8 cellular contexts compared by ENCODE assay signal in the genomic region with DNA sequence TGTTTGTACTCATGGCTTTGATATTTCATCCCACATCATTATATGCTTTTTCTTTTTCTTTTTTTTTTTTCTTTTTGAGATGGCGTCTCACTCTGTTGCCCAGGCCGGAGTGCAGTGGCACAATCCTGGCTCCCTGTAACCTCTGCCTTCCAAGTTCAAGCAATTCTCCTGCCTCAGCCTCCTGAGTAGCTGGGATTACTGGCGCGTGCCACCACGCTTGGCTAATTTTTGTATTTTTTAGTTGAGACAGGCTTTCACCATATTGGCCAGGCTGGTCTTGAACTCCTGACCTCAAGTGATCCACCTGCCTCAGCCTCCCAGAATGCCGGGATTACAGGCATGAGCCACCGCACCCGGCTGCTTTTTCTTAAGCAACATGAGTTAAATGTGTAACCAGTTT. TPM values are rescaled to one million over a fixed set of nuclear protein-coding genes. Genes with fewer than 3 reads are reported as not detected.
DNase-seq lines count a peak whose midpoint lies in the region; ATAC-seq and TF ChIP-seq lines count a peak whose summit lies in the region.
"Not testable (repeated sequence)": the region's sequence is repeated elsewhere in the genome, so short reads cannot be mapped to it uniquely, and the experiment has no call there.

No MANE protein-coding gene starts in this region.

- in situ Hi-C loops in IMR-90 (cut with MboI; ENCODE audit: low sequenced_read_pairs), result not testable (repeated sequence)

- H3K18ac ChIP-seq in IMR-90 (ENCODE audit: low read depth, low read length); trophoblast cell (ENCODE audit: low read length): not testable (repeated sequence)

- H2BK120ac ChIP-seq in IMR-90 (ENCODE audit: low read depth, low read length); trophoblast cell (ENCODE audit: insufficient read depth, low read length, poor library complexity): not testable (repeated sequence)

- peaks cover 70% of the 10 kb centered on the region for H4K20me1 ChIP-seq in IMR-90 (ENCODE audit: insufficient read depth, low read length)

- not testable (repeated sequence) for H3K4ac ChIP-seq in IMR-90 (ENCODE audit: low read depth, low read length)
- peak overlapping the region; percentile 49 for H3K4ac ChIP-seq in trophoblast cell (ENCODE audit: low read depth, low read length)

- not testable (repeated sequence) for H2AK5ac ChIP-seq in IMR-90 (ENCODE audit: low read depth, low read length); trophoblast cell (ENCODE audit: low read length)

- not testable (repeated sequence) for H3K9me1 ChIP-seq in IMR-90 (ENCODE audit: insufficient read depth, low read length)

- not testable (repeated sequence) for H3K9ac ChIP-seq in IMR-90 (ENCODE audit: low read depth, low read length); trophoblast cell (ENCODE audit: low read length)

- not testable (repeated sequence) for H2AFZ ChIP-seq in IMR-90 (replicated peaks; ENCODE audit: low read length, poor library complexity); trophoblast cell (ENCODE audit: insufficient read depth, low read length, poor library complexity)

- H3K27ac ChIP-seq in CD4-positive, alpha-beta memory T cell (ENCODE audit: low read depth, low read length), result peak overlapping the region; percentile 18
- H3K27ac ChIP-seq in IMR-90 (ENCODE audit: insufficient read depth, low read length); trophoblast cell (ENCODE audit: low read depth, low read length): not testable (repeated sequence)
- peak overlapping the region in 2 of 3 donors; percentile 8 to 96 for H3K27ac ChIP-seq in thyroid gland

- H3K4me1 ChIP-seq in CD4-positive, alpha-beta memory T cell (ENCODE audit: insufficient read depth, low read length), result peaks cover 80% of the 10 kb centered on the region
- not testable (repeated sequence) for H3K4me1 ChIP-seq in IMR-90 (ENCODE audit: control insufficient read depth, insufficient read depth, low read length)
- H3K4me1 ChIP-seq in trophoblast cell (ENCODE audit: control insufficient read depth in 1 of 2, insufficient read depth in 2 of 2, low read length in 2 of 2) (peaks cover 7 to 14% of the 10 kb centered on the region in 2 experiments), thyroid gland (peaks cover 71 to 74% of the 10 kb centered on the region in 2 donors)

- H3K4me3 Mint-ChIP-seq in CD4-positive, alpha-beta memory T cell, result peak overlapping the region; percentile 31 to 82 (median 75)
- peak overlapping the region; percentile 65 for H3K4me3 Mint-ChIP-seq in T-helper 17 cell
- peak overlapping the region; percentile 77 for H3K4me3 Mint-ChIP-seq in activated naive CD4-positive, alpha-beta T cell treated with anti-CD3 and anti-CD28 coated beads, Interleukin-2, amount 50 U/mL, for 24 hours
- peak overlapping the region; percentile 69 to 95 for H3K4me3 Mint-ChIP-seq in effector memory CD8-positive, alpha-beta T cell

- peak overlapping the region; percentile 30; the same call in 1 of the 2 replicates for H3K4me2 ChIP-seq in IMR-90 (ENCODE audit: low read depth, low read length)
- H3K4me2 ChIP-seq in trophoblast cell (ENCODE audit: low read length), result not testable (repeated sequence)

- not testable (repeated sequence) for H2BK12ac ChIP-seq in trophoblast cell (ENCODE audit: low read length)

- H3K23ac ChIP-seq in IMR-90 (ENCODE audit: low read depth, low read length); trophoblast cell (ENCODE audit: low read length): not testable (repeated sequence)

- H3K36me3 Mint-ChIP-seq in CD4-positive, alpha-beta memory T cell, result peaks cover 14 to 31% of the 10 kb centered on the region in 2 donors
- not testable (repeated sequence) for H3K36me3 Mint-ChIP-seq in T-helper 17 cell (ENCODE audit: low read depth)
- H3K36me3 Mint-ChIP-seq in activated naive CD4-positive, alpha-beta T cell treated with anti-CD3 and anti-CD28 coated beads, Interleukin-2, amount 50 U/mL, for 24 hours, result peaks cover 12% of the 10 kb centered on the region
- H3K36me3 Mint-ChIP-seq in effector memory CD8-positive, alpha-beta T cell (ENCODE audit: insufficient read depth), result peaks cover 53% of the 10 kb centered on the region

- not testable (repeated sequence) for TF ChIP-seq RAD21 in IMR-90 (IDR thresholded peaks at IDR 0.05; ENCODE audit: low read length)

- not testable (repeated sequence) for H4K91ac ChIP-seq in IMR-90 (ENCODE audit: insufficient read depth, low read depth, low read length); trophoblast cell (ENCODE audit: low read depth, low read length)

- CTCF ChIA-PET in CD4-positive, alpha-beta memory T cell (lab: Charles Lee; ENCODE audit: partially characterized antibody), result not testable (repeated sequence)
- CTCF ChIA-PET in IMR-90 (lab: Yijun Ruan, JAX), result interaction anchor here (0.6 to 1.1 kb wide), 2 partner anchors 15 to 62 kb away, joined by 3 read pairs; no protein-coding TSS in a partner anchor

- H2BK20ac ChIP-seq in IMR-90 (ENCODE audit: low read depth, low read length), result not testable (repeated sequence)

- H3K4me3 ChIP-seq in CD4-positive, alpha-beta memory T cell (ENCODE audit: low read length in 2 of 2); IMR-90 (ENCODE audit: insufficient read depth, low read depth, low read length); trophoblast cell (ENCODE audit: low read depth, low read length); thyroid gland (replicated peaks in 1 of 3): not testable (repeated sequence)

- not testable (repeated sequence) for H3K56ac ChIP-seq in IMR-90 (ENCODE audit: extremely low read depth, insufficient read depth, low read length)

- no CpG with 5 or more reads among the region's 8 CpGs for WGBS in IMR-90 (ENCODE audit: extremely low coverage in 2 of 2, insufficient read length in 1 of 2), 2 experiments
- no CpG with 5 or more reads among the region's 8 CpGs for WGBS in trophoblast cell (ENCODE audit: extremely low coverage, insufficient coverage, insufficient read length)
- WGBS in thyroid gland, 2 donors, result 56 to 76% methylated on average over 8 of the region's 8 CpGs

- H2BK5ac ChIP-seq in IMR-90 (ENCODE audit: low read depth, low read length, poor library complexity, severe bottlenecking); trophoblast cell (ENCODE audit: low read depth, low read length, poor library complexity): not testable (repeated sequence)

- not testable (repeated sequence) for H3K9me3 ChIP-seq in CD4-positive, alpha-beta memory T cell (ENCODE audit: control insufficient read depth in 1 of 2, low read length in 2 of 2); IMR-90 (ENCODE audit: control insufficient read depth, insufficient read depth, low read length); T-helper 17 cell (ENCODE audit: control insufficient read depth, low read length, poor library complexity, severe bottlenecking); trophoblast cell (ENCODE audit: insufficient read depth, low read depth, low read length); thyroid gland

- not testable (repeated sequence) for TF ChIP-seq CTCF in IMR-90 (conservative IDR thresholded peaks at IDR 0.05; ENCODE audit: low read depth, low read length); thyroid gland (IDR thresholded peaks at IDR 0.05)

- H3K4me1 Mint-ChIP-seq in CD4-positive, alpha-beta memory T cell, result peaks cover 36 to 83% (median 60%) of the 10 kb centered on the region in 4 donors
- peaks cover 54% of the 10 kb centered on the region for H3K4me1 Mint-ChIP-seq in T-helper 17 cell
- peaks cover 69% of the 10 kb centered on the region for H3K4me1 Mint-ChIP-seq in activated naive CD4-positive, alpha-beta T cell treated with anti-CD3 and anti-CD28 coated beads, Interleukin-2, amount 50 U/mL, for 24 hours
- H3K4me1 Mint-ChIP-seq in effector memory CD8-positive, alpha-beta T cell (ENCODE audit: low read depth in 2 of 2), result peaks cover 43 to 60% of the 10 kb centered on the region in 2 donors

- not testable (repeated sequence) for H4K8ac ChIP-seq in IMR-90 (ENCODE audit: low read depth in 2 of 2, low read length in 2 of 2); trophoblast cell (ENCODE audit: low read depth, low read length)

- POLR2A ChIA-PET in CD4-positive, alpha-beta memory T cell (lab: Charles Lee; ENCODE audit: partially characterized antibody), result interaction anchor here (1.2 to 2.8 kb wide), 2 partner anchors 19 to 51 kb away, joined by 4 to 8 read pairs; no protein-coding TSS in a partner anchor
- POLR2A ChIA-PET in IMR-90 (lab: Charles Lee; ENCODE audit: unreplicated experiment), result not testable (repeated sequence)

- H3K27ac Mint-ChIP-seq in CD4-positive, alpha-beta memory T cell, result peak overlapping the region in 5 of 7 donors; percentile 4 to 95 (median 72)
- H3K27ac Mint-ChIP-seq in T-helper 17 cell, result peak overlapping the region; percentile 98
- H3K27ac Mint-ChIP-seq in activated naive CD4-positive, alpha-beta T cell treated with anti-CD3 and anti-CD28 coated beads, Interleukin-2, amount 50 U/mL, for 24 hours, result not testable (repeated sequence)
- peak overlapping the region; percentile 90 to 91 for H3K27ac Mint-ChIP-seq in effector memory CD8-positive, alpha-beta T cell

- H4K12ac ChIP-seq in trophoblast cell (ENCODE audit: low read depth, low read length), result not testable (repeated sequence)

- not testable (repeated sequence) for TF ChIP-seq POLR2A in IMR-90 (IDR thresholded peaks at IDR 0.05; ENCODE audit: low read depth, low read length); thyroid gland (IDR thresholded peaks at IDR 0.05)

- not testable (repeated sequence) for H3K36me3 ChIP-seq in CD4-positive, alpha-beta memory T cell (ENCODE audit: insufficient read depth, low read length); IMR-90 (ENCODE audit: control insufficient read depth, insufficient read depth, low read length); trophoblast cell (ENCODE audit: control insufficient read depth in 1 of 2, insufficient read depth in 2 of 2, low read length in 2 of 2); thyroid gland

- intact Hi-C loops in CD4-positive, alpha-beta memory T cell (cut with micrococcal nuclease), result loop anchor here (10.0 kb wide), 1 partner anchor 250 kb away; a partner anchor contains a TSS
- intact Hi-C loops in IMR-90 (cut with micrococcal nuclease) (loop anchor here (5.0 kb wide), 2 partner anchors 37 to 172 kb away; no protein-coding TSS in a partner anchor), thyroid gland (cut with DNase I) (loop anchor here (10.0 kb wide), 1 partner anchor 170 kb away; no protein-coding TSS in a partner anchor)

- ATAC-seq in IMR-90 (ENCODE audit: low read depth); T-helper 17 cell; effector memory CD8-positive, alpha-beta T cell (replicated peaks): not testable (repeated sequence)

- not testable (repeated sequence) for BruUV-seq in IMR-90 (replicated peaks; lab: Mats Ljungman, UMichigan)

- not testable (repeated sequence) for H2AK9ac ChIP-seq in IMR-90 (replicated peaks; ENCODE audit: low read depth, low read length, poor library complexity)

- H3K79me2 ChIP-seq in trophoblast cell (ENCODE audit: control insufficient read depth, insufficient read depth, low read length, poor library complexity), result peaks cover 32% of the 10 kb centered on the region

- H3K14ac ChIP-seq in IMR-90 (replicated peaks; ENCODE audit: low read depth, low read length); trophoblast cell (ENCODE audit: low read length): not testable (repeated sequence)

- H3K27me3 ChIP-seq in CD4-positive, alpha-beta memory T cell (ENCODE audit: insufficient read depth, low read length); IMR-90 (ENCODE audit: control insufficient read depth, insufficient read depth, low read length); trophoblast cell (ENCODE audit: insufficient read depth, low read length); thyroid gland: not testable (repeated sequence)

- not testable (repeated sequence) for DNase-seq in CD4-positive, alpha-beta memory T cell; IMR-90; T-helper 17 cell; effector memory CD8-positive, alpha-beta T cell; trophoblast cell; thyroid gland
- DNase-seq in kidney tubule cell (ENCODE audit: low spot score), result peak; percentile 58

- H2BK15ac ChIP-seq in IMR-90 (ENCODE audit: low read depth, low read length), result not testable (repeated sequence)

- H3K27me3 Mint-ChIP-seq in CD4-positive, alpha-beta memory T cell; T-helper 17 cell; activated naive CD4-positive, alpha-beta T cell treated with anti-CD3 and anti-CD28 coated beads, Interleukin-2, amount 50 U/mL, for 24 hours; effector memory CD8-positive, alpha-beta T cell: not testable (repeated sequence)

- not testable (repeated sequence) for H4K5ac ChIP-seq in IMR-90 (ENCODE audit: low read depth, low read length)

- H3K79me1 ChIP-seq in IMR-90 (ENCODE audit: low read depth in 1 of 2, low read length in 2 of 2) (peaks cover 0 to 38% of the 10 kb centered on the region in 2 experiments; a peak in 2 of 4 replicates), trophoblast cell (ENCODE audit: low read length) (peaks cover 19% of the 10 kb centered on the region)

- dilution Hi-C loops in IMR-90 (cut with HindIII; ENCODE audit: low sequenced_read_pairs, unreplicated experiment), result not testable (repeated sequence)

- not testable (repeated sequence) for H3K9me3 Mint-ChIP-seq in CD4-positive, alpha-beta memory T cell; activated naive CD4-positive, alpha-beta T cell treated with anti-CD3 and anti-CD28 coated beads, Interleukin-2, amount 50 U/mL, for 24 hours; effector memory CD8-positive, alpha-beta T cell

RNA-seq across cellular contexts. Expression of a gene that starts 2.9 kb away (rescaled TPM):
- total RNA-seq in CD4-positive, alpha-beta memory T cell, result 100 to 1,000 TPM; 158 to 168 TPM
- 100 to 1,000 TPM; 172 to 176 TPM for polyA plus RNA-seq in CD4-positive, alpha-beta memory T cell
- total RNA-seq in IMR-90 (2012; rRNA removed), result 44.3 and 49.4 TPM in 2 replicates
- polyA plus RNA-seq in IMR-90 (2012; rRNA removed), result 54.8 and 66.1 TPM in 2 replicates
- 94.9 and 113 TPM in 2 replicates for polyA plus RNA-seq in IMR-90 (2012; cell fraction: cytosol; rRNA removed)
- polyA plus RNA-seq in IMR-90 (2012; cell fraction: nucleus; rRNA removed; ENCODE audit: low replicate concordance), result 45.7 and 47.0 TPM in 2 replicates
- total RNA-seq in T-helper 17 cell, result 100 to 1,000 TPM; 150 to 177 TPM
- 122 and 128 TPM in 2 replicates for polyA plus RNA-seq in trophoblast cell (2013)
- total RNA-seq in thyroid gland, result 100 to 1,000 TPM; 137 to 253 (median 168) TPM
